In the genomic region with DNA sequence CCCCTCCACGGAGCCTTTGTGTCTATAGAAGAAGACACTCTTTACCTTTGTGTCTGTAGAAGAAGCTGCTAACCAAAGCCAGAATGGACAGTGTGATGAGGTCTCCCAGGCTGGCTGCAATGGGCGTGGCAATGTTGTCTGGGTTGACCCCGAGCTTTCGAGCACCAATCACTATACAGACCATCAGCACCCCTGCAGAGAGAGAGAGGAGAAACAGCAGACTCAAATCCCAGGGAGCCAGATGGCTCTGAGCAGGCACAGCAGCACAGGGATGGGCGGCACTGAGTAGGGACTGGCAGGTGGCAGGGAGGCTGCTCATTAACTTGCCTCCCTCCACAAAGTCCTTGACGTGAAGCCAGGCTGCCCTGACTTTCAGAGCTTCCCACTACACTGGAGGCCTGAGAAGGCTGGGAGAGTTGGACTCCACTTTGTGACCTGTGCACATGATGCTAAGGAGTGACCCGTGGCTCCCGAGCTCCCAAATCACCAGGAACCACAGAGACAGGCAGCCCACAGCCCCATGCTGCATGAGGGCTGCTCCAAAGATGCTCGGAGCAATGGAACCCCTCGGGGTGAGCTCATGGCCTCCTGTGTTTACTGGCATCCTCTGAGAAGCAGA, we compare ENCODE assay signal across 18 cellular contexts. TPM values are rescaled to one million over a fixed set of nuclear protein-coding genes. Genes with fewer than 3 reads are reported as not detected.
"Had no signal": no experiment of that assay in that cellular context is flagged by ENCODE, and none has a peak within 500 bp of the region (broad histone marks: within the 10 kb centered on the region; RNA-seq: fewer than 3 reads in every experiment).

No MANE protein-coding gene starts in this region.

- H3K4me3 Mint-ChIP-seq: activated naive CD4-positive, alpha-beta T cell treated with anti-CD3 and anti-CD28 coated beads, Interleukin-2, amount 10 ng/mL, durations not matched to agents 7 days and 5 days; activated T-helper 17 cell treated with anti-CD3 and anti-CD28 coated beads, Interleukin-2, amount 50 U/mL, for 72 hours; naive B cell had no signal

- H3K79me2 ChIP-seq: hepatocyte had no signal

- H3K27me3 ChIP-seq: gastroesophageal sphincter, hepatocyte, neutrophil, right atrium auricular region, thyroid gland, uterus had no signal

- H3K27me3 Mint-ChIP-seq: activated naive CD4-positive, alpha-beta T cell treated with anti-CD3 and anti-CD28 coated beads, Interleukin-2, amount 10 ng/mL, durations not matched to agents 7 days and 5 days; activated T-helper 17 cell treated with anti-CD3 and anti-CD28 coated beads, Interleukin-2, amount 50 U/mL, for 72 hours; naive B cell had no signal

- H3K4me1 ChIP-seq: right atrium auricular region, thyroid gland, uterus had no signal

- H3K4me2 ChIP-seq: hepatocyte had no signal

- DNase-seq: activated naive CD4-positive, alpha-beta T cell treated with anti-CD3 and anti-CD28 coated beads, Interleukin-2, amount 10 ng/mL, durations not matched to agents 7 days and 5 days; activated T-cell treated with anti-CD3 and anti-CD28 coated beads for 4 hours; caudate nucleus; effector memory CD4-positive, alpha-beta T cell; kidney glomerular epithelial cell; naive B cell; posterior cingulate gyrus; stimulated activated CD4-positive, alpha-beta T cell treated with anti-CD3 and anti-CD28 coated beads, Interleukin-4, amount 100 ng/mL, for 4 hours; T-helper 9 cell; thyroid gland; uterus had no signal

- H3K4me3 ChIP-seq: coronary artery, gastroesophageal sphincter, hepatocyte, right atrium auricular region, skin epidermis, thyroid gland, uterus had no signal

- H3K27ac ChIP-seq: coronary artery, gastroesophageal sphincter, hepatocyte, neutrophil, right atrium auricular region, skin epidermis, thyroid gland had no signal

- H3K36me3 ChIP-seq: neutrophil, uterus had no signal

- H3K27ac Mint-ChIP-seq: activated naive CD4-positive, alpha-beta T cell treated with anti-CD3 and anti-CD28 coated beads, Interleukin-2, amount 10 ng/mL, durations not matched to agents 7 days and 5 days; activated T-helper 17 cell treated with anti-CD3 and anti-CD28 coated beads, Interleukin-2, amount 50 U/mL, for 72 hours; naive B cell had no signal

- H2AFZ ChIP-seq: hepatocyte had no signal

- ATAC-seq: activated T-helper 17 cell treated with anti-CD3 and anti-CD28 coated beads, Interleukin-2, amount 50 U/mL, for 72 hours; gastroesophageal sphincter had no signal

- H3K9me3 ChIP-seq: gastroesophageal sphincter, neutrophil, thyroid gland, uterus had no signal

RNA-seq across cellular contexts. Expression of a gene that starts 53.9 kb away (rescaled TPM):
- total RNA-seq: activated T-helper 17 cell treated with anti-CD3 and anti-CD28 coated beads, Interleukin-2, amount 50 U/mL, for 72 hours; gastroesophageal sphincter; hepatocyte had no signal
- polyA plus RNA-seq: hepatocyte had no signal
